Comparison of ENCODE assay signal across 22 cellular contexts in genomic region chr22:23053912-23054530, GRCh38. TPM values are rescaled to one million over a fixed set of nuclear protein-coding genes. Genes with fewer than 3 reads are reported as not detected.
A peak's percentile ranks its signal among the peaks of the same experiment; 100 is the strongest.
DNase-seq lines count a peak whose midpoint lies in the region; ATAC-seq and TF ChIP-seq lines count a peak whose summit lies in the region.
"Had no signal": no experiment of that assay in that cellular context is flagged by ENCODE, and none has a peak within 500 bp of the region (broad histone marks: within the 10 kb centered on the region; RNA-seq: fewer than 3 reads in every experiment).

No MANE protein-coding gene starts in this region.

- TF ChIP-seq CTCF in right atrium auricular region (IDR thresholded peaks at IDR 0.05) = no peak
- TF ChIP-seq CTCF in left ventricle myocardium inferior (IDR thresholded peaks at IDR 0.05; ENCODE audit: borderline replicate concordance) = no peak
- no peak for TF ChIP-seq CTCF in KMS-11 (conservative IDR thresholded peaks at IDR 0.05; ENCODE audit: low read depth, low read length)
- TF ChIP-seq CTCF in coronary artery (IDR thresholded peaks at IDR 0.05) = no peak
- no peak for TF ChIP-seq CTCF in upper lobe of right lung (IDR thresholded peaks at IDR 0.05)

- H3K4me3 ChIP-seq in right atrium auricular region (no peak overlapping the region), left ventricle myocardium inferior (no peak overlapping the region), KMS-11 (IDR thresholded peaks at IDR 0.05; ENCODE audit: insufficient read depth, low read depth, low read length) (no peak overlapping the region), coronary artery (no peak overlapping the region), upper lobe of right lung (no peak overlapping the region)
- H3K4me3 ChIP-seq: ascending aorta, right lobe of liver had no signal

- H4K20me1 ChIP-seq in KMS-11 (ENCODE audit: insufficient read depth) = no peaks in the 10 kb centered on the region

- H3K36me3 ChIP-seq in right atrium auricular region (no peaks in the 10 kb centered on the region), left ventricle myocardium inferior (no peaks in the 10 kb centered on the region), KMS-11 (ENCODE audit: insufficient read depth) (no peaks in the 10 kb centered on the region), upper lobe of right lung (no peaks in the 10 kb centered on the region)
- H3K36me3 ChIP-seq: ascending aorta, right lobe of liver had no signal

- H3K27ac ChIP-seq in right atrium auricular region (no peak overlapping the region), left ventricle myocardium inferior (replicated peaks) (no peak overlapping the region), KMS-11 (no peak overlapping the region), coronary artery (no peak overlapping the region), upper lobe of right lung (no peak overlapping the region)
- H3K27ac ChIP-seq: ascending aorta, right lobe of liver had no signal

- DNase-seq in right atrium auricular region (ENCODE audit: low spot score) (peak; percentile 54), left ventricle myocardium inferior (no peak), coronary artery (ENCODE audit: low spot score) (peak; percentile 58), upper lobe of right lung (peak; percentile 43), NCI-H748 (lab: John Stamatoyannopoulos, UW; ENCODE audit: unreplicated experiment) (no peak), SHP77 (lab: John Stamatoyannopoulos, UW) (no peak)
- DNase-seq: activated CD4-positive, alpha-beta T cell treated with anti-CD3 and anti-CD28 coated beads for 1 hour; activated naive CD4-positive, alpha-beta T cell; DND-41; effector memory CD4-positive, alpha-beta T cell; GOT3; NCI-H1417; NCI-H2171; NCI-H774; T1000 had no signal

- ATAC-seq in upper lobe of right lung (no peak), GM21390 (IDR thresholded peaks at IDR 0.05; ENCODE audit: unreplicated experiment) (no peak)
- ATAC-seq: CD8-positive, alpha-beta T cell; SK-N-SH treated with all-trans-retinoic acid at 6 μM for 48 hours; stimulated activated effector memory CD8-positive, alpha-beta T cell treated with anti-CD3 and anti-CD28 coated beads, Interleukin-12 subunit alpha, Interleukin-12 subunit beta, amount 100 ng/mL, for 72 hours had no signal

- intact Hi-C loops in left ventricle myocardium inferior (cut with micrococcal nuclease) (no loop called here), upper lobe of right lung (cut with DNase I) (no loop called here)

- H3K27me3 ChIP-seq in right atrium auricular region (no peaks in the 10 kb centered on the region), left ventricle myocardium inferior (ENCODE audit: low read depth) (peaks cover 10% of the 10 kb centered on the region), KMS-11 (ENCODE audit: insufficient read depth, low read depth) (no peaks in the 10 kb centered on the region), upper lobe of right lung (no peaks in the 10 kb centered on the region)
- H3K27me3 ChIP-seq: ascending aorta, right lobe of liver had no signal

- H3K4me2 ChIP-seq in KMS-11 = peak overlapping the region; percentile 18; the same call in 1 of the 2 replicates

- H3K79me2 ChIP-seq in KMS-11 (ENCODE audit: insufficient read depth, low read depth) = no peaks in the 10 kb centered on the region

- H2AFZ ChIP-seq in KMS-11 (ENCODE audit: low read depth) = no peak overlapping the region

- H3K4me1 ChIP-seq in right atrium auricular region (no peaks in the 10 kb centered on the region), left ventricle myocardium inferior (no peaks in the 10 kb centered on the region), KMS-11 (ENCODE audit: low read depth, poor library complexity, severe bottlenecking) (peaks cover 11% of the 10 kb centered on the region), upper lobe of right lung (no peaks in the 10 kb centered on the region)
- H3K4me1 ChIP-seq: ascending aorta, right lobe of liver had no signal

- no peak overlapping the region for H3K9ac ChIP-seq in KMS-11

- H3K9me3 ChIP-seq in right atrium auricular region = peaks cover 0 to 12% of the 10 kb centered on the region in 2 donors
- peaks cover 38% of the 10 kb centered on the region for H3K9me3 ChIP-seq in left ventricle myocardium inferior (replicated peaks)
- H3K9me3 ChIP-seq in upper lobe of right lung = no peaks in the 10 kb centered on the region
- H3K9me3 ChIP-seq: right lobe of liver had no signal

RNA-seq across cellular contexts. Expression of gene GNAZ, which starts 16.3 kb away (rescaled TPM):
- 1 to 10 TPM; 1.9 to 3.2 TPM for total RNA-seq in right atrium auricular region
- 2.9 TPM for total RNA-seq in left ventricle myocardium inferior
- total RNA-seq in upper lobe of right lung = 3.0 TPM
- total RNA-seq: CD8-positive, alpha-beta T cell had no signal

Comparison
In these comparisons a context has a peak if more than half of its experiments do, and no peak if none do; other contexts are left out.
1. DNase-seq: peak in right atrium auricular region (single experiment), coronary artery (single experiment) and upper lobe of right lung (single experiment); none in left ventricle myocardium inferior (single experiment), NCI-H748 (single experiment) and SHP77 (0 of 2).